ENCODE assay signal across 8 cellular contexts in the genomic region with DNA sequence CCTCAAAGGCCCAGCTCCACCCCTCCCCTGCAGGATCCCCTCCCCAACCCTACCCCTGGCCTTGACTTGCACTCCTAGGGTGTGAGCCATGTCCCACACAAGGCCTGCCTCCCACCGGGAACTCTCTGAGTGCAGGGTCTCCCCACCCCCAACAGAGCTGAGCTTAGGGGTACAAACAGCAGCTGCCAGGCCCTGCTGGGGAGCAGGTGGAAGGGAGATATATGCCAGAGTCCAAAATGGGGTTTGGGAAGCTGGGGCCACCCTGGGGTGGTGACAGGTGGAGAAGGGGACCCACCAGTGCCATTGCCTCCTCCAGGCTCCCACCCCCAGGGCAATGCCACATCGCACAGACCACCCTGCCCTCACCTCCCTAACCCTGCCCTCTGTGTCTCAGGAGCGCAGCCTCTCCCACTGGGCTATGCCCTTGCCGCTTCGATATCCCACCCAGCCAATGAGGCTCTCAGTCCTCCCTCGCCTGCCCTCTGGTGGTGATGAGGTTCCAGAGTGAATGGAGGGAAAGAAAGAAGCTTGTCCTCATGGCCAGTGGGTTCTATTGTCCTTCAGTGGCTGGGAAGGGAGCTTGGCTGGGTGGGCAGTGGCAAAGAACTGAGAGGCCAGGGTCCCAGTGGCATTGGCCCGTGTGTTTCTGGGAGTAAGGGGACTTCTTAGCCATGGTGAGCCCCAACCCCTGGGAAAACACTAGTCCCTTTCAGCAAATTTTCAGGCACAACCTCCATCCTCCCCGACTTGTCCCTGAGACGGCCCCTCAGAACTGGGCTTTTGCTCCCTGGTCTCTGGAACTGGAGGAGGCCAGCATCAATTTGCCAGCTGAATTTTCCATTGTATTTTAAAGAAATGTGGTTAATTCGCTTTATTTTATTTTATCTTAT. TPM values are rescaled to one million over a fixed set of nuclear protein-coding genes. Genes with fewer than 3 reads are reported as not detected.
DNase-seq lines count a peak whose midpoint lies in the region; ATAC-seq and TF ChIP-seq lines count a peak whose summit lies in the region.

No MANE protein-coding gene starts in this region.

- H4K20me1 ChIP-seq in SK-N-SH (ENCODE audit: insufficient read depth), result no peaks in the 10 kb centered on the region

- peak; percentile 42 for DNase-seq in G401 (ENCODE audit: low spot score)
- DNase-seq in SK-N-SH, result peak; percentile 76
- peak; percentile 67 for DNase-seq in choroid plexus epithelial cell (ENCODE audit: low read depth)
- peak in 1 of 2 experiments; percentile 61 for DNase-seq in mesothelial cell of epicardium (ENCODE audit: low spot score in 2 of 2, unreplicated experiment in 2 of 2)
- no peak for DNase-seq in GOT3 (lab: John Stamatoyannopoulos, UW)

- no peak overlapping the region for H3K4me2 ChIP-seq in SK-N-SH

- no peaks in the 10 kb centered on the region for H3K27me3 ChIP-seq in SK-N-SH (ENCODE audit: insufficient read depth)

- no peaks in the 10 kb centered on the region for H3F3A ChIP-seq in SK-N-SH (replicated peaks; ENCODE audit: insufficient read depth)

- no peak overlapping the region; a peak in 1 of 4 replicates for H3K4me3 ChIP-seq in SK-N-SH (ENCODE audit: low read depth in 2 of 2, low read length in 1 of 2)
- no peak overlapping the region for H3K4me3 ChIP-seq in choroid plexus epithelial cell (ENCODE audit: low read depth, low read length)

- H3K9ac ChIP-seq in SK-N-SH, result no peak overlapping the region

- peak overlapping the region in 1 of 2 experiments; percentile 72; a peak in 2 of 4 replicates for H3K27ac ChIP-seq in SK-N-SH (ENCODE audit: low read depth in 2 of 2, low read length in 1 of 2)

- H3K27me3 Mint-ChIP-seq in mesothelial cell of epicardium (ENCODE audit: low read depth), result peaks cover 4% of the 10 kb centered on the region

- H3K4me1 ChIP-seq in SK-N-SH (ENCODE audit: control insufficient read depth in 1 of 2, insufficient read depth in 2 of 2, low read depth in 1 of 2, low read length in 1 of 2), result peaks cover 13 to 40% of the 10 kb centered on the region in 2 experiments; a peak in 3 of 4 replicates

- no peaks in the 10 kb centered on the region for H3K9me3 Mint-ChIP-seq in mesothelial cell of epicardium

- no peaks in the 10 kb centered on the region for H3K9me3 ChIP-seq in SK-N-SH

- TF ChIP-seq RAD21 in Ishikawa (IDR thresholded peaks at IDR 0.05; ENCODE audit: low read depth) (peak; percentile 52), SK-N-SH (IDR thresholded peaks at IDR 0.05; ENCODE audit: low read length) (peak; percentile 75)

- peaks cover 42% of the 10 kb centered on the region for H3K4me1 Mint-ChIP-seq in mesothelial cell of epicardium

- H3K4me3 Mint-ChIP-seq in mesothelial cell of epicardium, result no peak overlapping the region

- CTCF ChIA-PET in SK-N-SH (lab: Yijun Ruan, JAX), result interaction anchor here (0.6 to 18.6 kb wide), 47 partner anchors 9 to 387 kb away, joined by 3 to 339 read pairs (median 5); a partner anchor contains a TSS

- TF ChIP-seq CTCF in SK-N-SH (IDR thresholded peaks at IDR 0.05) (peak; percentile 67), choroid plexus epithelial cell (conservative IDR thresholded peaks at IDR 0.05; ENCODE audit: low read depth, low read length) (peak; percentile 90), mesothelial cell of epicardium (IDR thresholded peaks at IDR 0.05; ENCODE audit: unreplicated experiment) (peak; percentile 54)

- ATAC-seq in HG02610 (IDR thresholded peaks at IDR 0.05; ENCODE audit: unreplicated experiment), result no peak
- no peak for ATAC-seq in HG03139 (IDR thresholded peaks at IDR 0.05; ENCODE audit: unreplicated experiment)

- H3K27ac Mint-ChIP-seq in mesothelial cell of epicardium, result peak overlapping the region; percentile 47

- TF ChIP-seq EP300 in Ishikawa (IDR thresholded peaks at IDR 0.05; ENCODE audit: borderline replicate concordance) (no peak), SK-N-SH (IDR thresholded peaks at IDR 0.05; ENCODE audit: borderline replicate concordance in 1 of 2, low read depth in 1 of 2, low read length in 1 of 2) (no peak)

- POLR2A ChIA-PET in SK-N-SH (lab: Yijun Ruan, JAX), result interaction anchor here (0.6 to 0.7 kb wide), 2 partner anchors 11 to 17 kb away, joined by 3 read pairs; no protein-coding TSS in a partner anchor

- H3K36me3 ChIP-seq in SK-N-SH (replicated peaks in 1 of 2; ENCODE audit: control insufficient read depth in 1 of 2, insufficient read depth in 2 of 2, low read length in 1 of 2), result no peaks in the 10 kb centered on the region

- H3K36me3 Mint-ChIP-seq in mesothelial cell of epicardium, result no peaks in the 10 kb centered on the region

- H3K9me2 ChIP-seq in SK-N-SH, result no peaks in the 10 kb centered on the region

- in situ Hi-C loops in G401 (cut with HindIII; ENCODE audit: low sequenced_read_pairs), result no loop called here

- H3K79me2 ChIP-seq in SK-N-SH (ENCODE audit: insufficient read depth), result no peaks in the 10 kb centered on the region

- WGBS in SK-N-SH (ENCODE audit: low lambda C conversion rate), result 80% methylated on average over 9 of the region's 10 CpGs

- no peak overlapping the region for H2AFZ ChIP-seq in SK-N-SH (ENCODE audit: low read depth)

TF ChIP-seq in Ishikawa, 13 proteins besides CTCF, POLR2A, EP300 and RAD21 (continues in another document):
- no peak for TF ChIP-seq TAF1 (IDR thresholded peaks at IDR 0.05; ENCODE audit: low read depth)
- TF ChIP-seq TCF12 (IDR thresholded peaks at IDR 0.05; ENCODE audit: low read depth), result no peak
- no peak for TF ChIP-seq TEAD4 (IDR thresholded peaks at IDR 0.05)
- TF ChIP-seq, protein P1, sequence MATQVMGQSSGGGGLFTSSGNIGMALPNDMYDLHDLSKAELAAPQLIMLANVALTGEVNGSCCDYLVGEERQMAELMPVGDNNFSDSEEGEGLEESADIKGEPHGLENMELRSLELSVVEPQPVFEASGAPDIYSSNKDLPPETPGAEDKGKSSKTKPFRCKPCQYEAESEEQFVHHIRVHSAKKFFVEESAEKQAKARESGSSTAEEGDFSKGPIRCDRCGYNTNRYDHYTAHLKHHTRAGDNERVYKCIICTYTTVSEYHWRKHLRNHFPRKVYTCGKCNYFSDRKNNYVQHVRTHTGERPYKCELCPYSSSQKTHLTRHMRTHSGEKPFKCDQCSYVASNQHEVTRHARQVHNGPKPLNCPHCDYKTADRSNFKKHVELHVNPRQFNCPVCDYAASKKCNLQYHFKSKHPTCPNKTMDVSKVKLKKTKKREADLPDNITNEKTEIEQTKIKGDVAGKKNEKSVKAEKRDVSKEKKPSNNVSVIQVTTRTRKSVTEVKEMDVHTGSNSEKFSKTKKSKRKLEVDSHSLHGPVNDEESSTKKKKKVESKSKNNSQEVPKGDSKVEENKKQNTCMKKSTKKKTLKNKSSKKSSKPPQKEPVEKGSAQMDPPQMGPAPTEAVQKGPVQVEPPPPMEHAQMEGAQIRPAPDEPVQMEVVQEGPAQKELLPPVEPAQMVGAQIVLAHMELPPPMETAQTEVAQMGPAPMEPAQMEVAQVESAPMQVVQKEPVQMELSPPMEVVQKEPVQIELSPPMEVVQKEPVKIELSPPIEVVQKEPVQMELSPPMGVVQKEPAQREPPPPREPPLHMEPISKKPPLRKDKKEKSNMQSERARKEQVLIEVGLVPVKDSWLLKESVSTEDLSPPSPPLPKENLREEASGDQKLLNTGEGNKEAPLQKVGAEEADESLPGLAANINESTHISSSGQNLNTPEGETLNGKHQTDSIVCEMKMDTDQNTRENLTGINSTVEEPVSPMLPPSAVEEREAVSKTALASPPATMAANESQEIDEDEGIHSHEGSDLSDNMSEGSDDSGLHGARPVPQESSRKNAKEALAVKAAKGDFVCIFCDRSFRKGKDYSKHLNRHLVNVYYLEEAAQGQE (IDR thresholded peaks at IDR 0.05; ENCODE audit: low read depth), result no peak
- no peak for TF ChIP-seq CREB1 (IDR thresholded peaks at IDR 0.05; ENCODE audit: low read depth)
- no peak for TF ChIP-seq NFIC (IDR thresholded peaks at IDR 0.05)
- no peak for TF ChIP-seq ZBTB7A (IDR thresholded peaks at IDR 0.05; ENCODE audit: low read depth)
- no peak for TF ChIP-seq YY1 (IDR thresholded peaks at IDR 0.05; ENCODE audit: low read depth)

TF ChIP-seq in SK-N-SH, 30 proteins besides CTCF, POLR2A, EP300 and RAD21:
- TF ChIP-seq NRF1 (IDR thresholded peaks at IDR 0.05; ENCODE audit: low read depth, low read length) (no peak), MEF2A (IDR thresholded peaks at IDR 0.05; ENCODE audit: borderline replicate concordance, low read depth) (no peak), RCOR1 (IDR thresholded peaks at IDR 0.05; ENCODE audit: low read length) (no peak), EZH2phosphoT487 (IDR thresholded peaks at IDR 0.05; ENCODE audit: borderline replicate concordance, low read depth) (no peak), SIN3A (IDR thresholded peaks at IDR 0.05; ENCODE audit: borderline replicate concordance, low read depth, low read length) (no peak), TAF1 (IDR thresholded peaks at IDR 0.05; ENCODE audit: borderline replicate concordance, low read depth, low read length) (no peak), RXRA (IDR thresholded peaks at IDR 0.05; ENCODE audit: borderline replicate concordance, low read depth) (no peak), SMC3 (IDR thresholded peaks at IDR 0.05; ENCODE audit: low read depth, low read length) (peak; percentile 77)
TF ChIP-seq in SK-N-SH: peak in this region for 1.

RNA-seq across cellular contexts. Expression of a gene that starts 46.8 kb away (rescaled TPM):
- total RNA-seq in G401 (2014; rRNA removed; shearing (Covaris generic)), result not detected in 2 replicates
- 0.08 TPM in 1 of 2 replicates, not detected in the other for polyA plus RNA-seq in SK-N-SH (2012; rRNA removed)
- 0.03 TPM in 1 of 2 replicates, not detected in the other for polyA plus RNA-seq in SK-N-SH (2012; cell fraction: cytosol; rRNA removed)
- polyA plus RNA-seq in SK-N-SH (2012; cell fraction: nucleus; rRNA removed), result not detected in 2 replicates
- total RNA-seq in mesothelial cell of epicardium, result 5.2 to 7.0 TPM (median 5.3 TPM) in 3 replicates
